ENCODE assay signal across 8 cellular contexts in genomic region chr10:52216852-52217251, GRCh38.
DNase-seq lines count a peak whose midpoint lies in the region; ATAC-seq and TF ChIP-seq lines count a peak whose summit lies in the region.

No MANE protein-coding gene starts in this region.

- peak; percentile 86 for DNase-seq in astrocyte of the spinal cord (ENCODE audit: low read depth, low spot score)
- no peak for DNase-seq in osteocyte (ENCODE audit: extremely low spot score, unreplicated experiment)
- DNase-seq in NCI-H1694 treated with DMSO at 0.1 percent for 48 hours (lab: John Stamatoyannopoulos, UW): no peak
- no peak for DNase-seq in stimulated activated naive CD8-positive, alpha-beta T cell treated with anti-CD3 and anti-CD28 coated beads, Interleukin-15, amount 100 ng/mL, for 72 hours
- DNase-seq in activated naive CD4-positive, alpha-beta T cell treated with anti-CD3 and anti-CD28 coated beads for 36 hours: no peak

- H4K20me1 ChIP-seq in BLaER1 treated with 17β-estradiol and CSF1 and Interleukin-3, amounts not matched to agents 10 nM and 100 nM: no peaks in the 10 kb centered on the region

- no peaks in the 10 kb centered on the region for H3K36me3 Mint-ChIP-seq in osteocyte (ENCODE audit: unreplicated experiment)
- H3K36me3 Mint-ChIP-seq in activated naive CD4-positive, alpha-beta T cell treated with anti-CD3 and anti-CD28 coated beads for 36 hours (ENCODE audit: low read depth): no peaks in the 10 kb centered on the region

- H3K27ac Mint-ChIP-seq in osteocyte (ENCODE audit: unreplicated experiment): peak overlapping the region; percentile 88
- H3K27ac Mint-ChIP-seq in stimulated activated naive CD8-positive, alpha-beta T cell treated with anti-CD3 and anti-CD28 coated beads, Interleukin-15, amount 100 ng/mL, for 72 hours: no peak overlapping the region
- H3K27ac Mint-ChIP-seq in activated naive CD4-positive, alpha-beta T cell treated with anti-CD3 and anti-CD28 coated beads for 36 hours: no peak overlapping the region

- H3K4me3 ChIP-seq in BLaER1 treated with 17β-estradiol and CSF1 and Interleukin-3, amounts not matched to agents 10 nM and 100 nM: peak overlapping the region; percentile 8 to 53 (median 34); a peak in 12 of 20 replicates
- H3K4me3 ChIP-seq in astrocyte of the spinal cord (ENCODE audit: low read depth, low read length): no peak overlapping the region

- no peaks in the 10 kb centered on the region for H3K9me3 Mint-ChIP-seq in osteocyte (ENCODE audit: unreplicated experiment)
- H3K9me3 Mint-ChIP-seq in stimulated activated naive CD8-positive, alpha-beta T cell treated with anti-CD3 and anti-CD28 coated beads, Interleukin-15, amount 100 ng/mL, for 72 hours: no peaks in the 10 kb centered on the region
- no peaks in the 10 kb centered on the region for H3K9me3 Mint-ChIP-seq in activated naive CD4-positive, alpha-beta T cell treated with anti-CD3 and anti-CD28 coated beads for 36 hours

- H3K9me3 ChIP-seq in BLaER1 treated with 17β-estradiol and CSF1 and Interleukin-3, amounts not matched to agents 10 nM and 100 nM (replicated peaks in 1 of 11): peaks cover 0 to 10% (median 0%) of the 10 kb centered on the region in 11 experiments; a peak in 3 of 22 replicates

- no peaks in the 10 kb centered on the region for H3K27me3 ChIP-seq in BLaER1 treated with 17β-estradiol and CSF1 and Interleukin-3, amounts not matched to agents 10 nM and 100 nM

- in situ Hi-C loops in astrocyte of the spinal cord (cut with HindIII; ENCODE audit: low sequenced_read_pairs): no loop called here

- peak overlapping the region in 8 of 11 experiments; percentile 24 to 73 (median 56); a peak in 14 of 22 replicates for H3K9ac ChIP-seq in BLaER1 treated with 17β-estradiol and CSF1 and Interleukin-3, amounts not matched to agents 10 nM and 100 nM

- CTCF ChIA-PET in activated naive CD4-positive, alpha-beta T cell treated with anti-CD3 and anti-CD28 coated beads for 36 hours (lab: Charles Lee): interaction anchor here (0.7 to 1.8 kb wide), 8 partner anchors 9 to 1690 kb away, joined by 3 to 7 read pairs (median 3); no protein-coding TSS in a partner anchor

- TF ChIP-seq CTCF in astrocyte of the spinal cord (IDR thresholded peaks at IDR 0.05; ENCODE audit: low read depth, low read length) (no peak), osteocyte (IDR thresholded peaks at IDR 0.05) (no peak)

- no peaks in the 10 kb centered on the region for H3K27me3 Mint-ChIP-seq in osteocyte (ENCODE audit: unreplicated experiment)
- no peaks in the 10 kb centered on the region for H3K27me3 Mint-ChIP-seq in stimulated activated naive CD8-positive, alpha-beta T cell treated with anti-CD3 and anti-CD28 coated beads, Interleukin-15, amount 100 ng/mL, for 72 hours
- peaks cover 3% of the 10 kb centered on the region for H3K27me3 Mint-ChIP-seq in activated naive CD4-positive, alpha-beta T cell treated with anti-CD3 and anti-CD28 coated beads for 36 hours (ENCODE audit: low read depth)

- intact Hi-C loops in activated naive CD4-positive, alpha-beta T cell treated with anti-CD3 and anti-CD28 coated beads for 36 hours (cut with micrococcal nuclease): loop anchor here (5.0 to 10.0 kb wide), 2 partner anchors 342 to 1155 kb away; no protein-coding TSS in a partner anchor

- peak; percentile 61 for ATAC-seq in GM19467 (IDR thresholded peaks at IDR 0.05; ENCODE audit: unreplicated experiment)
- ATAC-seq in HG03442 (IDR thresholded peaks at IDR 0.05; ENCODE audit: unreplicated experiment): peak; percentile 70
- ATAC-seq in stimulated activated naive CD8-positive, alpha-beta T cell treated with anti-CD3 and anti-CD28 coated beads, Interleukin-15, amount 100 ng/mL, for 72 hours: no peak

- peaks cover 25 to 92% (median 49%) of the 10 kb centered on the region in 10 experiments for H3K4me1 ChIP-seq in BLaER1 treated with 17β-estradiol and CSF1 and Interleukin-3, amounts not matched to agents 10 nM and 100 nM

- no peaks in the 10 kb centered on the region for H3K36me3 ChIP-seq in BLaER1 treated with 17β-estradiol and CSF1 and Interleukin-3, amounts not matched to agents 10 nM and 100 nM

- peak overlapping the region in 10 of 11 experiments; percentile 25 to 86 (median 74); a peak in 20 of 22 replicates for H3K27ac ChIP-seq in BLaER1 treated with 17β-estradiol and CSF1 and Interleukin-3, amounts not matched to agents 10 nM and 100 nM

- peak overlapping the region; percentile 4 for H3K4me3 Mint-ChIP-seq in osteocyte (ENCODE audit: unreplicated experiment)
- H3K4me3 Mint-ChIP-seq in stimulated activated naive CD8-positive, alpha-beta T cell treated with anti-CD3 and anti-CD28 coated beads, Interleukin-15, amount 100 ng/mL, for 72 hours: no peak overlapping the region
- no peak overlapping the region for H3K4me3 Mint-ChIP-seq in activated naive CD4-positive, alpha-beta T cell treated with anti-CD3 and anti-CD28 coated beads for 36 hours

- peak overlapping the region; percentile 76 to 94 (median 83); a peak in 21 of 22 replicates for H3K4me2 ChIP-seq in BLaER1 treated with 17β-estradiol and CSF1 and Interleukin-3, amounts not matched to agents 10 nM and 100 nM

- peaks cover 19% of the 10 kb centered on the region for H3K4me1 Mint-ChIP-seq in osteocyte (ENCODE audit: unreplicated experiment)
- no peaks in the 10 kb centered on the region for H3K4me1 Mint-ChIP-seq in stimulated activated naive CD8-positive, alpha-beta T cell treated with anti-CD3 and anti-CD28 coated beads, Interleukin-15, amount 100 ng/mL, for 72 hours
- H3K4me1 Mint-ChIP-seq in activated naive CD4-positive, alpha-beta T cell treated with anti-CD3 and anti-CD28 coated beads for 36 hours (ENCODE audit: low read depth): no peaks in the 10 kb centered on the region
